8 cellular contexts compared by ENCODE assay signal in genomic region chr11:450809-451451, GRCh38. TPM values are rescaled to one million over a fixed set of nuclear protein-coding genes. Genes with fewer than 3 reads are reported as not detected.
DNase-seq lines count a peak whose midpoint lies in the region; ATAC-seq, FAIRE-seq and TF ChIP-seq lines count a peak whose summit lies in the region.

No MANE protein-coding gene starts in this region.

- ATAC-seq in GM21515 (IDR thresholded peaks at IDR 0.05; ENCODE audit: unreplicated experiment) (peak; percentile 5), HG03280 (IDR thresholded peaks at IDR 0.05; ENCODE audit: unreplicated experiment) (no peak)

- peaks cover 0 to 26% of the 10 kb centered on the region in 2 donors for H3K4me1 ChIP-seq in kidney (ENCODE audit: control insufficient read depth in 1 of 2, insufficient read depth in 1 of 2, low read depth in 1 of 2, low read length in 2 of 2)

- intact Hi-C loops in kidney (cut with DNase I): no loop called here

- H3K36me3 ChIP-seq in kidney (ENCODE audit: control insufficient read depth in 1 of 2, insufficient read depth in 2 of 2, low read length in 2 of 2): peaks cover 5 to 9% of the 10 kb centered on the region in 2 donors

- DNase-seq in NCI-H146 treated with DMSO at 0.1 percent for 48 hours (lab: John Stamatoyannopoulos, UW; ENCODE audit: unreplicated experiment) (peak; percentile 42), caudate nucleus (lab: John Stamatoyannopoulos, UW) (peak in 47 of 61 donors; percentile 13 to 84 (median 43)), kidney (peak; percentile 90)
- peak; percentile 57 for DNase-seq in activated CD4-positive, CD25-positive, alpha-beta regulatory T cell treated with anti-CD3 and anti-CD28 coated beads, Interleukin-2, amount 50 U/mL, for 16 hours (ENCODE audit: low read depth, low spot score)
- DNase-seq in stimulated activated CD4-positive, alpha-beta T cell treated with anti-CD3 and anti-CD28 coated beads, Interleukin-15, amount 100 ng/mL, for 24 hours: peak; percentile 81

- no peak for FAIRE-seq in kidney (lab: Jason Lieb, UNC)

- peak overlapping the region; percentile 55 to 67 for H3K9ac ChIP-seq in kidney (ENCODE audit: low read length in 2 of 2)

- H3K27ac ChIP-seq in C4-2B: peak overlapping the region; percentile 85
- no peak overlapping the region for H3K27ac ChIP-seq in caudate nucleus (ENCODE audit: low read depth, low read length)
- peak overlapping the region; percentile 41 to 86 for H3K27ac ChIP-seq in kidney (ENCODE audit: low read depth in 2 of 2, low read length in 2 of 2)

- TF ChIP-seq CTCF in C4-2B (conservative IDR thresholded peaks at IDR 0.05): no peak; the same call in 1 of the 2 replicates
- peak; percentile 38 for TF ChIP-seq CTCF in kidney (IDR thresholded peaks at IDR 0.05; ENCODE audit: borderline replicate concordance, extremely low read depth, insufficient read depth)

- no peaks in the 10 kb centered on the region for H3K9me3 ChIP-seq in kidney (ENCODE audit: control insufficient read depth in 1 of 2, low read length in 2 of 2)

- peak overlapping the region; percentile 80 to 82 for H3K4me3 ChIP-seq in kidney (ENCODE audit: low read length in 2 of 2)

RNA-seq across cellular contexts. Expression of gene PTDSS2, which starts 0.9 kb away (rescaled TPM):
- total RNA-seq in kidney: 28.5 TPM
- 37.7 TPM for polyA plus RNA-seq in kidney (ENCODE audit: insufficient read depth, low read depth, low replicate concordance)

RNA-seq across cellular contexts. Expression of gene ANO9, which starts 9.1 kb away (rescaled TPM):
- total RNA-seq in kidney: 21.8 TPM
- polyA plus RNA-seq in kidney (ENCODE audit: insufficient read depth, low read depth, low replicate concordance): 11.3 TPM

RNA-seq across cellular contexts. Expression of gene SIGIRR, which starts 36.1 kb away (rescaled TPM):
- total RNA-seq in kidney: 89.1 TPM
- polyA plus RNA-seq in kidney (ENCODE audit: insufficient read depth, low read depth, low replicate concordance): 181 TPM

RNA-seq across cellular contexts. Expression of gene RNH1, which starts 56.1 kb away (rescaled TPM):
- total RNA-seq in kidney: 191 TPM
- 171 TPM for polyA plus RNA-seq in kidney (ENCODE audit: insufficient read depth, low read depth, low replicate concordance)

RNA-seq across cellular contexts. Expression of gene PKP3, which starts 56.9 kb away (rescaled TPM):
- total RNA-seq in kidney: 3.6 TPM
- 1.9 TPM for polyA plus RNA-seq in kidney (ENCODE audit: insufficient read depth, low read depth, low replicate concordance)
